Comparison of ENCODE assay signal across 7 cellular contexts in genomic region chr16:2009791-2010510, GRCh38. TPM values are rescaled to one million over a fixed set of nuclear protein-coding genes. Genes with fewer than 3 reads are reported as not detected.
DNase-seq lines count a peak whose midpoint lies in the region; ATAC-seq, FAIRE-seq and TF ChIP-seq lines count a peak whose summit lies in the region.

ZNF598 (minus strand) TSS chr16:2009821.

- H3K4me2 ChIP-seq in keratinocyte (ENCODE audit: control insufficient read depth, extremely low read depth, insufficient read depth, low read depth, low read length): peak within 1 kb of the TSS; percentile 95

- H3K9ac ChIP-seq in keratinocyte (ENCODE audit: control insufficient read depth, extremely low read depth, insufficient read depth, low read length): peak within 1 kb of the TSS; percentile 85

- H3K4me3 ChIP-seq in keratinocyte (ENCODE audit: control insufficient read depth in 2 of 3, extremely low read depth in 1 of 3, insufficient read depth in 2 of 3, low read depth in 1 of 3, low read length in 3 of 3): peak within 1 kb of the TSS; percentile 71 to 98 (median 92)

- no peak for TF ChIP-seq CTCF in activated B cell treated with CpG ODN at 0.5 μM for 24 hours (IDR thresholded peaks at IDR 0.05)
- TF ChIP-seq CTCF in keratinocyte (optimal IDR thresholded peaks at IDR 0.05 in 1 of 3, IDR thresholded peaks at IDR 0.05 in 1 of 3, conservative IDR thresholded peaks at IDR 0.05 in 1 of 3; ENCODE audit: extremely low read depth in 1 of 3, insufficient read depth in 2 of 3, low read length in 3 of 3): no peak

- POLR2A ChIA-PET in activated B cell treated with CpG ODN at 0.5 μM for 24 hours (lab: Charles Lee): interaction anchor here (1.5 to 3.5 kb wide), 4 partner anchors 18 to 144 kb away, joined by 6 to 22 read pairs (median 16); partner anchors contain the start of genes RPS2, TBL3 and TRAF7

- ATAC-seq in GM18511 (IDR thresholded peaks at IDR 0.05; ENCODE audit: unreplicated experiment) (peak; percentile 92), HG02970 (IDR thresholded peaks at IDR 0.05; ENCODE audit: low FRiP score, unreplicated experiment) (peak; percentile 76), activated B cell treated with CpG ODN at 0.5 μM for 24 hours (ENCODE audit: low read depth) (peak; percentile 94)

- DNase-seq in NCI-H2171 (lab: John Stamatoyannopoulos, UW): peak; percentile 77
- peak; percentile 83 for DNase-seq in activated B cell treated with CpG ODN at 0.5 μM for 24 hours
- peak; percentile 75 for DNase-seq in central memory CD4-positive, alpha-beta T cell
- DNase-seq in keratinocyte (ENCODE audit: low read depth, low spot score): no peak
- DNase-seq in stimulated activated CD4-positive, alpha-beta T cell treated with anti-CD3 and anti-CD28 coated beads, Interleukin-12 subunit alpha, Interleukin-12 subunit beta, amount 100 ng/mL, for 4 hours: peak; percentile 80

- no peaks in the 10 kb centered on the region for H3K27me3 Mint-ChIP-seq in activated B cell treated with CpG ODN at 0.5 μM for 24 hours

- no peak for FAIRE-seq in keratinocyte (lab: Jason Lieb, UNC)

- H3K4me1 ChIP-seq in keratinocyte (ENCODE audit: control insufficient read depth, extremely low read depth, insufficient read depth, low read length): peaks cover 32% of the 10 kb centered on the region

- H3K9me3 ChIP-seq in keratinocyte (ENCODE audit: control insufficient read depth, low read depth, low read length): no peaks in the 10 kb centered on the region

- peaks cover 29% of the 10 kb centered on the region for H4K20me1 ChIP-seq in keratinocyte (ENCODE audit: control insufficient read depth, extremely low read depth, insufficient read depth, low read length)

- dilution Hi-C loops in keratinocyte (cut with MboI; ENCODE audit: extremely low pct_ligation_motif_present, low sequenced_read_pairs): no loop called here

- H3K79me2 ChIP-seq in keratinocyte (ENCODE audit: control insufficient read depth, insufficient read depth, low read length): peaks cover 52% of the 10 kb centered on the region

- CTCF ChIA-PET in activated B cell treated with CpG ODN at 0.5 μM for 24 hours (lab: Charles Lee): no interaction called here

- H3K9me3 Mint-ChIP-seq in activated B cell treated with CpG ODN at 0.5 μM for 24 hours: no peaks in the 10 kb centered on the region

- peak within 1 kb of the TSS; percentile 90 for H3K27ac Mint-ChIP-seq in activated B cell treated with CpG ODN at 0.5 μM for 24 hours

- peaks cover 12% of the 10 kb centered on the region for H3K36me3 Mint-ChIP-seq in activated B cell treated with CpG ODN at 0.5 μM for 24 hours (ENCODE audit: low read depth)

- H3K4me3 Mint-ChIP-seq in activated B cell treated with CpG ODN at 0.5 μM for 24 hours: peak within 1 kb of the TSS; percentile 92

- H3K27me3 ChIP-seq in keratinocyte (ENCODE audit: control insufficient read depth, extremely low read depth, insufficient read depth, low read length): no peaks in the 10 kb centered on the region

- H2AFZ ChIP-seq in keratinocyte (ENCODE audit: control insufficient read depth, low read length): peak within 1 kb of the TSS; percentile 67

- H3K27ac ChIP-seq in keratinocyte (ENCODE audit: control insufficient read depth, insufficient read depth, low read length): peak within 1 kb of the TSS; percentile 88

- H3K36me3 ChIP-seq in keratinocyte (ENCODE audit: control insufficient read depth in 2 of 2, extremely low read depth in 1 of 2, insufficient read depth in 2 of 2, low read length in 2 of 2): peaks cover 3 to 29% of the 10 kb centered on the region in 2 experiments

- H3K4me1 Mint-ChIP-seq in activated B cell treated with CpG ODN at 0.5 μM for 24 hours: peaks cover 41% of the 10 kb centered on the region

- intact Hi-C loops in activated B cell treated with CpG ODN at 0.5 μM for 24 hours (cut with micrococcal nuclease): loop anchor here (1.0 to 5.0 kb wide), 6 partner anchors 13 to 672 kb away; partner anchors contain the start of genes KCTD5, MLST8, NTHL1 and RPS2

- peaks cover 2% of the 10 kb centered on the region for H3K9me1 ChIP-seq in keratinocyte (ENCODE audit: control insufficient read depth, extremely low read depth, insufficient read depth, low read length)

RNA-seq across cellular contexts. Expression of gene ZNF598, which starts in this region (rescaled TPM):
- total RNA-seq in activated B cell treated with CpG ODN at 0.5 μM for 24 hours: 56.4 and 59.3 TPM in 2 replicates
- polyA plus RNA-seq in keratinocyte: 18.0 to 35.5 TPM (median 24.0 TPM) in 3 replicates
- polyA plus RNA-seq in keratinocyte (2011; ENCODE audit: low read depth): 117 TPM
- polyA plus RNA-seq in keratinocyte (2011; cell fraction: cytosol; rRNA removed): 15.1 and 41.0 TPM in 2 replicates
- 49.0 and 65.1 TPM in 2 replicates for polyA plus RNA-seq in keratinocyte (2011; cell fraction: nucleus; rRNA removed)
- 34.4 and 46.1 TPM in 2 replicates for polyA plus RNA-seq in keratinocyte (2012; ENCODE audit: low replicate concordance)
- 14.1 to 28.9 TPM (median 15.8 TPM) in 3 replicates for polyA minus RNA-seq in keratinocyte
- polyA minus RNA-seq in keratinocyte (2011; cell fraction: cytosol; rRNA and poly(A)+ RNA removed): 79.4 TPM
- 33.0 and 37.2 TPM in 2 replicates for polyA minus RNA-seq in keratinocyte (2011; cell fraction: nucleus; rRNA and poly(A)+ RNA removed)
